ENCODE assay signal across 8 cellular contexts in the genomic region with DNA sequence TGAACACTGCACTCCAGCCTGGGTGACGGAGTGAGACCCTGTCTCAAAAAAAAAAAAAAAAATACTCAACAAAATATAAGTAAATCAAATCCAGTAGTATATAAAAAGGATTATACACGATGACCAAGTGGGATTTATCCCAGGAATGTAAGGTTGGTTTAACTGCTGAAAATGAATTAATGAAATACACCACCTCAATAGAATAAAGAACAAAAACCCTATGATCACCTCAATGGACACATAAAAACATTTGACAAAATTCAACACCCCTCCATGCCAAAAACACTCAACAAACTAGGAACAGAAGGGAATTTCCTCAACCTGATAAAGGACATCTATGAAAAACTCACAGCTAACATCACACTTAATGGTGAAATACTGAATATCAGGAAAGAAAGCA.
"Had no signal": no experiment of that assay in that cellular context is flagged by ENCODE, and none has a peak within 500 bp of the region (broad histone marks: within the 10 kb centered on the region; RNA-seq: fewer than 3 reads in every experiment).

No MANE protein-coding gene starts in this region.

- H3K4me3 ChIP-seq: GM12878 had no signal

- ATAC-seq: GM12878 had no signal

- FAIRE-seq: G401.6, GM12878, GM12891, GM12892, GM18507, GM19239 had no signal

- DNase-seq: GDM1, GF-D8 had no signal
